8 cellular contexts compared by ENCODE assay signal in genomic region chr10:30384791-30385201, GRCh38. TPM values are rescaled to one million over a fixed set of nuclear protein-coding genes. Genes with fewer than 3 reads are reported as not detected.
DNase-seq lines count a peak whose midpoint lies in the region; ATAC-seq and TF ChIP-seq lines count a peak whose summit lies in the region.

No MANE protein-coding gene starts in this region.

- ATAC-seq in foreskin keratinocyte (peak; percentile 86), HG02610 (IDR thresholded peaks at IDR 0.05; ENCODE audit: unreplicated experiment) (no peak), aorta (ENCODE audit: low FRiP score) (no peak)

- intact Hi-C loops in CD14-positive monocyte (cut with micrococcal nuclease): no loop called here
- intact Hi-C loops in thyroid gland (cut with DNase I): no loop called here
- intact Hi-C loops in aorta (cut with DNase I): no loop called here

- H3K27me3 Mint-ChIP-seq in CD14-positive monocyte (ENCODE audit: low read depth in 3 of 3): peaks cover 1 to 3% (median 2%) of the 10 kb centered on the region in 3 donors

- no peak overlapping the region for H3K27ac ChIP-seq in foreskin keratinocyte
- H3K27ac ChIP-seq in thyroid gland: no peak overlapping the region
- no peak overlapping the region for H3K27ac ChIP-seq in aorta (ENCODE audit: low read depth in 1 of 2, low read length in 2 of 2)

- H3K9me3 ChIP-seq in thyroid gland (no peaks in the 10 kb centered on the region), aorta (ENCODE audit: control insufficient read depth, low read length) (no peaks in the 10 kb centered on the region)

- TF ChIP-seq CTCF in CD14-positive monocyte (IDR thresholded peaks at IDR 0.05) (peak; percentile 35), GM20000 (IDR thresholded peaks at IDR 0.05; ENCODE audit: extremely low read depth, missing control alignments) (peak; percentile 33), foreskin keratinocyte (conservative IDR thresholded peaks at IDR 0.05) (peak; percentile 69), thyroid gland (IDR thresholded peaks at IDR 0.05) (peak in 3 of 6 experiments; percentile 23 to 44 (median 27))

- H3K27me3 ChIP-seq in foreskin keratinocyte (peaks cover 31% of the 10 kb centered on the region), thyroid gland (no peaks in the 10 kb centered on the region), aorta (ENCODE audit: control insufficient read depth in 1 of 2, insufficient read depth in 2 of 2, low read length in 1 of 2) (no peaks in the 10 kb centered on the region)

- peaks cover 11% of the 10 kb centered on the region for H3K4me1 Mint-ChIP-seq in CD14-positive monocyte

- H3K4me3 Mint-ChIP-seq in CD14-positive monocyte: no peak overlapping the region

- H3K36me3 Mint-ChIP-seq in CD14-positive monocyte: no peaks in the 10 kb centered on the region

- H3K9me3 Mint-ChIP-seq in CD14-positive monocyte: no peaks in the 10 kb centered on the region

- TF ChIP-seq POLR2A in thyroid gland (IDR thresholded peaks at IDR 0.05): no peak

- no peak for DNase-seq in CD14-positive monocyte (ENCODE audit: low spot score)
- DNase-seq in GM20000 (ENCODE audit: low spot score): peak; percentile 29
- DNase-seq in SK-MEL-5 (ENCODE audit: low read depth, low spot score): peak; percentile 30
- peak; percentile 32 to 61 for DNase-seq in foreskin keratinocyte
- DNase-seq in thyroid gland: peak; percentile 24 to 25
- no peak for DNase-seq in activated CD4-positive, alpha-beta T cell treated with anti-CD3 and anti-CD28 coated beads for 1 hour
- no peak for DNase-seq in aorta

- in situ Hi-C loops in SK-MEL-5 (cut with HindIII; ENCODE audit: low pct_unique_long_range_greater_than_20kb, low sequenced_read_pairs): no loop called here

- H3K4me1 ChIP-seq in foreskin keratinocyte: no peaks in the 10 kb centered on the region
- H3K4me1 ChIP-seq in thyroid gland: no peaks in the 10 kb centered on the region
- H3K4me1 ChIP-seq in aorta (ENCODE audit: control insufficient read depth in 1 of 2, insufficient read depth in 2 of 2, low read length in 2 of 2): no peaks in the 10 kb centered on the region

- no peaks in the 10 kb centered on the region for H3K36me3 ChIP-seq in thyroid gland
- no peaks in the 10 kb centered on the region for H3K36me3 ChIP-seq in aorta (ENCODE audit: control insufficient read depth in 1 of 2, insufficient read depth in 2 of 2, low read length in 1 of 2)

- no peak overlapping the region for H3K27ac Mint-ChIP-seq in CD14-positive monocyte

- H3K4me3 ChIP-seq in thyroid gland (replicated peaks in 1 of 3) (no peak overlapping the region), aorta (ENCODE audit: low read length in 2 of 2) (no peak overlapping the region)

- 46 to 55% methylated on average over 9 of the region's 9 CpGs for WGBS in thyroid gland, 2 donors
- 69 to 75% methylated on average over 9 of the region's 9 CpGs for WGBS in aorta, 2 donors

RNA-seq across cellular contexts. Expression of gene MTPAP, which starts 35.7 kb away (rescaled TPM):
- polyA plus RNA-seq in CD14-positive monocyte: 1 to 10 TPM; 6.2 TPM
- total RNA-seq in SK-MEL-5 (2014; rRNA removed; shearing (Covaris generic)): 24.8 and 26.5 TPM in 2 replicates
- 7.7 and 13.5 TPM in 2 replicates for polyA plus RNA-seq in SK-MEL-5 (2015; cell fraction: cytosol; rRNA removed)
- polyA plus RNA-seq in SK-MEL-5 (2015; cell fraction: nucleus; rRNA removed): 16.2 and 27.6 TPM in 2 replicates
- 13.8 and 15.3 TPM in 2 replicates for total RNA-seq in foreskin keratinocyte
- 5.2 and 5.6 TPM in 2 replicates for polyA plus RNA-seq in foreskin keratinocyte
- total RNA-seq in thyroid gland: 10 to 100 TPM; 14.4 to 26.8 (median 20.0) TPM
- total RNA-seq in aorta: 10 to 100 TPM; 19.7 to 20.6 TPM
- polyA plus RNA-seq in aorta: 1 to 10 TPM; 3.1 to 5.2 TPM

RNA-seq across cellular contexts. Expression of gene MAP3K8, which starts 49.2 kb away (rescaled TPM):
- 10 to 100 TPM; 54.5 to 59.2 TPM for polyA plus RNA-seq in CD14-positive monocyte
- 0.32 and 0.67 TPM in 2 replicates for total RNA-seq in SK-MEL-5 (2014; rRNA removed; shearing (Covaris generic))
- polyA plus RNA-seq in SK-MEL-5 (2015; cell fraction: cytosol; rRNA removed): 0.80 and 4.2 TPM in 2 replicates
- 7.2 TPM in 2 replicates for polyA plus RNA-seq in SK-MEL-5 (2015; cell fraction: nucleus; rRNA removed)
- 1.2 and 2.1 TPM in 2 replicates for total RNA-seq in foreskin keratinocyte
- polyA plus RNA-seq in foreskin keratinocyte: 1.5 and 1.8 TPM in 2 replicates
- 10 to 100 TPM in 3 of 4 donors, 1 to 10 TPM in 1; 9.7 to 37.9 (median 22.7) TPM for total RNA-seq in thyroid gland
- 10 to 100 TPM; 80.3 to 85.4 TPM for total RNA-seq in aorta
- 10 to 100 TPM; 17.0 to 57.9 TPM for polyA plus RNA-seq in aorta

Comparison
In these comparisons a context has a peak if more than half of its experiments do, and no peak if none do; other contexts are left out.
1. DNase-seq: peak in GM20000 (single experiment), SK-MEL-5 (single experiment), foreskin keratinocyte (2 of 2) and thyroid gland (2 of 2); none in CD14-positive monocyte (single experiment), activated CD4-positive, alpha-beta T cell treated with anti-CD3 and anti-CD28 coated beads for 1 hour (single experiment) and aorta (0 of 2).